In genomic region chr15:42345502-42345901, GRCh38 we compare ENCODE assay signal across 13 cellular contexts.
"Had no signal": no experiment of that assay in that cellular context is flagged by ENCODE, and none has a peak within 500 bp of the region (broad histone marks: within the 10 kb centered on the region; RNA-seq: fewer than 3 reads in every experiment).

No MANE protein-coding gene starts in this region.

- H3K9me3 ChIP-seq: colonic mucosa, heart right ventricle, right atrium auricular region, tibial artery, upper lobe of right lung had no signal

- H3K27ac ChIP-seq: colonic mucosa, heart right ventricle, right atrium auricular region, tibial artery, upper lobe of right lung had no signal

- H3K4me3 ChIP-seq: colonic mucosa, heart right ventricle, right atrium auricular region, tibial artery, upper lobe of right lung had no signal

- H3K4me1 ChIP-seq: colonic mucosa, right atrium auricular region, tibial artery, upper lobe of right lung had no signal

- DNase-seq: colonic mucosa; effector CD4-positive, alpha-beta T cell; endodermal cell; foreskin melanocyte; heart right ventricle; hypothalamus; naive thymus-derived CD8-positive, alpha-beta T cell; posterior cingulate gyrus; stimulated activated CD4-positive, alpha-beta T cell treated with anti-CD3 and anti-CD28 coated beads, Interleukin-4, amount 100 ng/mL, for 1 hour; upper lobe of right lung had no signal

- H3K27me3 ChIP-seq: colonic mucosa, heart right ventricle, right atrium auricular region, tibial artery, upper lobe of right lung had no signal

- ATAC-seq: naive thymus-derived CD8-positive, alpha-beta T cell; stimulated activated memory B cell treated with anti-CD40 and anti-IgM and Interleukin-4, amounts not matched to agents 10 μg/mL and 1 μg/mL and 100 μg/mL, for 72 hours; upper lobe of right lung had no signal
